ENCODE assay signal across 8 cellular contexts in the genomic region with DNA sequence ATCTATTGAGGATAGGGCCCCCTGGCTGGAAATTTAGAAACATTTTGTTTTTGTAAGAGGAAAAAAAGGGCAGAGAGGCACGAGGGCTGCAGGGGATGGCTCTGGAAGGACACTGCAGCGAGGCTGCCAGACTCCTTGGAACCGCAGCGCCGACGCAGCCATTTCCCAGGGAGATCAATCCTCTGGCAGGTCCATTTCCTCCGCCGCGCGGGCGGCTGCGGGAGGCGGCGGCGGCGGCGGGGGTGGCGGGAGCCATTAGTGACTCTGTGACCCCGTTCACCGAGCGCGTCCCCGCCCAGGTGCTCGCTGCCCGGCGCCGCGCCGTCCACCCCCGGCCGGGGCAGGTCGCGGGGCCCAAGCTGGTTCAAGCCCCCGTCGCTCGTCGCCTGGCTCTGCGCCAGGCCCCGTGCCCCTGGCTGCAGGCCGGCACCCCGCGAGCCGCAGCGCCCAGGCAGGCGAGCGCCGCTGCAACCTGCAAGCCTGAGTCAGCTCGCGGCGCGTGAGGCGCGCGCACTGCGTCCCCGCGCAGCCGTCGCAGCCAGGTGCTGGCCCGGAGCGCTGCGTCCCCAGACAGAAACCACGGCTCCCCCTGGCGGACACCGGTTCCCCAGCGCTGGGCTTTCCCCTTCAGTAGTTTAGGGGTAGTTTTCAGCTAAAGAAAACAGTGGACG.
DNase-seq lines count a peak whose midpoint lies in the region; ATAC-seq and TF ChIP-seq lines count a peak whose summit lies in the region.

No MANE protein-coding gene starts in this region.

- peak; percentile 71 for DNase-seq in NCI-H1092 treated with DMSO at 0.1 percent for 48 hours (lab: John Stamatoyannopoulos, UW)
- peak; percentile 82 for DNase-seq in hepatic stellate cell (ENCODE audit: low spot score)
- DNase-seq in renal cortical epithelial cell (ENCODE audit: low read depth), result peak; percentile 52
- no peak for DNase-seq in cortex of kidney (lab: John Stamatoyannopoulos, UW)

- peaks cover 20% of the 10 kb centered on the region for H3K27me3 Mint-ChIP-seq in T-helper 1 cell treated with Interleukin-12 subunit alpha and Interleukin-12 subunit beta and Interleukin-4 antibody, amounts not matched to agents 30 μg/mL and 1 μg/mL, for 36 hours (ENCODE audit: low read depth)

- peaks cover 3% of the 10 kb centered on the region for H3K36me3 Mint-ChIP-seq in T-helper 1 cell treated with Interleukin-12 subunit alpha and Interleukin-12 subunit beta and Interleukin-4 antibody, amounts not matched to agents 30 μg/mL and 1 μg/mL, for 36 hours (ENCODE audit: low read depth)

- H3K27ac ChIP-seq in angular gyrus (ENCODE audit: low read depth, low read length), result peak overlapping the region; percentile 70

- peak; percentile 92 for TF ChIP-seq CTCF in GM12874 (IDR thresholded peaks at IDR 0.05; ENCODE audit: insufficient read depth, low read depth, low read length)

- H3K27ac Mint-ChIP-seq in T-helper 1 cell treated with Interleukin-12 subunit alpha and Interleukin-12 subunit beta and Interleukin-4 antibody, amounts not matched to agents 30 μg/mL and 1 μg/mL, for 36 hours, result no peak overlapping the region

- H3K4me1 Mint-ChIP-seq in T-helper 1 cell treated with Interleukin-12 subunit alpha and Interleukin-12 subunit beta and Interleukin-4 antibody, amounts not matched to agents 30 μg/mL and 1 μg/mL, for 36 hours (ENCODE audit: low read depth), result peaks cover 39% of the 10 kb centered on the region

- H3K9me3 Mint-ChIP-seq in T-helper 1 cell treated with Interleukin-12 subunit alpha and Interleukin-12 subunit beta and Interleukin-4 antibody, amounts not matched to agents 30 μg/mL and 1 μg/mL, for 36 hours, result no peaks in the 10 kb centered on the region

- ATAC-seq in HG02623 (IDR thresholded peaks at IDR 0.05; ENCODE audit: unreplicated experiment), result peak; percentile 79

- H3K4me3 Mint-ChIP-seq in T-helper 1 cell treated with Interleukin-12 subunit alpha and Interleukin-12 subunit beta and Interleukin-4 antibody, amounts not matched to agents 30 μg/mL and 1 μg/mL, for 36 hours, result peak overlapping the region; percentile 72
